Comparison of ENCODE assay signal across 13 cellular contexts in genomic region chr1:204088596-204088995, GRCh38. TPM values are rescaled to one million over a fixed set of nuclear protein-coding genes. Genes with fewer than 3 reads are reported as not detected.
A peak's percentile ranks its signal among the peaks of the same experiment; 100 is the strongest.
DNase-seq lines count a peak whose midpoint lies in the region; ATAC-seq, FAIRE-seq and TF ChIP-seq lines count a peak whose summit lies in the region.
"Had no signal": no experiment of that assay in that cellular context is flagged by ENCODE, and none has a peak within 500 bp of the region (broad histone marks: within the 10 kb centered on the region; RNA-seq: fewer than 3 reads in every experiment).

No MANE protein-coding gene starts in this region.

- H3K27me3 ChIP-seq in astrocyte (ENCODE audit: insufficient read depth, low read length) (no peaks in the 10 kb centered on the region), left lung (no peaks in the 10 kb centered on the region), sigmoid colon (no peaks in the 10 kb centered on the region)
- H3K27me3 ChIP-seq in CD4-positive, alpha-beta memory T cell (ENCODE audit: insufficient read depth, low read length), result no peaks in the 10 kb centered on the region

- no peak for TF ChIP-seq POLR2A in sigmoid colon (IDR thresholded peaks at IDR 0.05)

- no peak overlapping the region for H3K4me2 ChIP-seq in astrocyte (ENCODE audit: low read length)
- H3K4me2 ChIP-seq: SK-N-SH had no signal

- H2AFZ ChIP-seq in astrocyte (ENCODE audit: low read depth, low read length), result no peak overlapping the region

- TF ChIP-seq CTCF in C4-2B (conservative IDR thresholded peaks at IDR 0.05), result no peak
- TF ChIP-seq CTCF in astrocyte (IDR thresholded peaks at IDR 0.05; ENCODE audit: insufficient read depth, low read depth, low read length), result no peak
- no peak for TF ChIP-seq CTCF in left lung (IDR thresholded peaks at IDR 0.05)
- TF ChIP-seq CTCF in sigmoid colon (IDR thresholded peaks at IDR 0.05), result no peak

- TF ChIP-seq EP300 in sigmoid colon (IDR thresholded peaks at IDR 0.05), result no peak

- peak overlapping the region; percentile 99 for H3K27ac ChIP-seq in C4-2B
- H3K27ac ChIP-seq in astrocyte (ENCODE audit: low read depth, low read length), result no peak overlapping the region
- H3K27ac ChIP-seq in left lung, result peak overlapping the region; percentile 52 to 67
- H3K27ac ChIP-seq in sigmoid colon, result peak overlapping the region; percentile 81 to 98 (median 96)
- no peak overlapping the region for H3K27ac ChIP-seq in CD4-positive, alpha-beta memory T cell (ENCODE audit: low read depth, low read length)

- no peak for FAIRE-seq in astrocyte (lab: Jason Lieb, UNC)
- FAIRE-seq: GM18507 had no signal

- H3K27me3 Mint-ChIP-seq in astrocyte (ENCODE audit: low read depth, unreplicated experiment), result no peaks in the 10 kb centered on the region
- H3K27me3 Mint-ChIP-seq in activated T-cell treated with anti-CD3 and anti-CD28 coated beads, Interleukin-2, amount 50 U/mL, for 4 hours (ENCODE audit: low read depth), result no peaks in the 10 kb centered on the region
- peaks cover 16% of the 10 kb centered on the region for H3K27me3 Mint-ChIP-seq in stimulated activated memory B cell treated with anti-CD40 and anti-IgM and Interleukin-4, amounts not matched to agents 10 μg/mL and 1 μg/mL and 100 μg/mL, for 72 hours
- peaks cover 0 to 1% of the 10 kb centered on the region in 2 donors for H3K27me3 Mint-ChIP-seq in CD4-positive, alpha-beta memory T cell
- H3K27me3 Mint-ChIP-seq in activated naive CD8-positive, alpha-beta T cell treated with anti-CD3 and anti-CD28 coated beads, Interleukin-2, amount 50 U/mL, for 24 hours, result no peaks in the 10 kb centered on the region

- H4K20me1 ChIP-seq in astrocyte (ENCODE audit: insufficient read depth, low read length), result peaks cover 7% of the 10 kb centered on the region

- H3K27ac Mint-ChIP-seq in astrocyte (ENCODE audit: unreplicated experiment), result peak overlapping the region; percentile 6
- no peak overlapping the region for H3K27ac Mint-ChIP-seq in stimulated activated memory B cell treated with anti-CD40 and anti-IgM and Interleukin-4, amounts not matched to agents 10 μg/mL and 1 μg/mL and 100 μg/mL, for 72 hours
- peak overlapping the region in 1 of 7 donors; percentile 52 for H3K27ac Mint-ChIP-seq in CD4-positive, alpha-beta memory T cell
- no peak overlapping the region for H3K27ac Mint-ChIP-seq in activated naive CD8-positive, alpha-beta T cell treated with anti-CD3 and anti-CD28 coated beads, Interleukin-2, amount 50 U/mL, for 24 hours
- H3K27ac Mint-ChIP-seq: stimulated activated naive B cell treated with anti-CD40 and anti-IgM and Interleukin-4, amounts not matched to agents 10 μg/mL and 1 μg/mL and 100 μg/mL, for 72 hours had no signal

- POLR2A ChIA-PET in CD4-positive, alpha-beta memory T cell (lab: Charles Lee; ENCODE audit: partially characterized antibody), result no interaction called here

- H3K9ac ChIP-seq in astrocyte (ENCODE audit: low read length), result no peak overlapping the region
- H3K9ac ChIP-seq: SK-N-SH had no signal

- peaks cover 1% of the 10 kb centered on the region for H3K4me1 Mint-ChIP-seq in astrocyte (ENCODE audit: low read depth, unreplicated experiment)
- no peaks in the 10 kb centered on the region for H3K4me1 Mint-ChIP-seq in activated T-cell treated with anti-CD3 and anti-CD28 coated beads, Interleukin-2, amount 50 U/mL, for 4 hours (ENCODE audit: low read depth)
- no peaks in the 10 kb centered on the region for H3K4me1 Mint-ChIP-seq in stimulated activated memory B cell treated with anti-CD40 and anti-IgM and Interleukin-4, amounts not matched to agents 10 μg/mL and 1 μg/mL and 100 μg/mL, for 72 hours
- H3K4me1 Mint-ChIP-seq in CD4-positive, alpha-beta memory T cell, result peaks cover 0 to 28% (median 10%) of the 10 kb centered on the region in 4 donors
- peaks cover 5% of the 10 kb centered on the region for H3K4me1 Mint-ChIP-seq in activated naive CD8-positive, alpha-beta T cell treated with anti-CD3 and anti-CD28 coated beads, Interleukin-2, amount 50 U/mL, for 24 hours
- H3K4me1 Mint-ChIP-seq: stimulated activated naive B cell treated with anti-CD40 and anti-IgM and Interleukin-4, amounts not matched to agents 10 μg/mL and 1 μg/mL and 100 μg/mL, for 72 hours had no signal

- H3K4me3 Mint-ChIP-seq in astrocyte (ENCODE audit: unreplicated experiment), result no peak overlapping the region
- no peak overlapping the region for H3K4me3 Mint-ChIP-seq in activated T-cell treated with anti-CD3 and anti-CD28 coated beads, Interleukin-2, amount 50 U/mL, for 4 hours
- H3K4me3 Mint-ChIP-seq in stimulated activated memory B cell treated with anti-CD40 and anti-IgM and Interleukin-4, amounts not matched to agents 10 μg/mL and 1 μg/mL and 100 μg/mL, for 72 hours, result no peak overlapping the region
- H3K4me3 Mint-ChIP-seq in CD4-positive, alpha-beta memory T cell, result no peak overlapping the region
- H3K4me3 Mint-ChIP-seq in activated naive CD8-positive, alpha-beta T cell treated with anti-CD3 and anti-CD28 coated beads, Interleukin-2, amount 50 U/mL, for 24 hours, result no peak overlapping the region
- H3K4me3 Mint-ChIP-seq: stimulated activated naive B cell treated with anti-CD40 and anti-IgM and Interleukin-4, amounts not matched to agents 10 μg/mL and 1 μg/mL and 100 μg/mL, for 72 hours had no signal

- H3K36me3 ChIP-seq in astrocyte (ENCODE audit: insufficient read depth, low read length) (no peaks in the 10 kb centered on the region), left lung (no peaks in the 10 kb centered on the region), sigmoid colon (no peaks in the 10 kb centered on the region)
- H3K36me3 ChIP-seq in CD4-positive, alpha-beta memory T cell (ENCODE audit: insufficient read depth, low read length), result no peaks in the 10 kb centered on the region

- H3K79me2 ChIP-seq in astrocyte (ENCODE audit: insufficient read depth, low read length), result no peaks in the 10 kb centered on the region

- H3K9me3 ChIP-seq in astrocyte (ENCODE audit: insufficient read depth, low read depth, low read length) (no peaks in the 10 kb centered on the region), left lung (no peaks in the 10 kb centered on the region), sigmoid colon (no peaks in the 10 kb centered on the region)
- H3K9me3 ChIP-seq in CD4-positive, alpha-beta memory T cell (ENCODE audit: control insufficient read depth in 1 of 2, low read length in 2 of 2), result no peaks in the 10 kb centered on the region
- H3K9me3 ChIP-seq: SK-N-SH had no signal

- CTCF ChIA-PET in CD4-positive, alpha-beta memory T cell (lab: Charles Lee; ENCODE audit: partially characterized antibody), result interaction anchor here (0.6 kb wide), 1 partner anchor 41 kb away, joined by 3 read pairs; no protein-coding TSS in a partner anchor

- H3K36me3 Mint-ChIP-seq in astrocyte (ENCODE audit: low read depth, unreplicated experiment), result peaks cover 4% of the 10 kb centered on the region
- H3K36me3 Mint-ChIP-seq in activated T-cell treated with anti-CD3 and anti-CD28 coated beads, Interleukin-2, amount 50 U/mL, for 4 hours (ENCODE audit: insufficient read depth), result no peaks in the 10 kb centered on the region
- no peaks in the 10 kb centered on the region for H3K36me3 Mint-ChIP-seq in stimulated activated memory B cell treated with anti-CD40 and anti-IgM and Interleukin-4, amounts not matched to agents 10 μg/mL and 1 μg/mL and 100 μg/mL, for 72 hours
- H3K36me3 Mint-ChIP-seq in CD4-positive, alpha-beta memory T cell, result no peaks in the 10 kb centered on the region
- H3K36me3 Mint-ChIP-seq in activated naive CD8-positive, alpha-beta T cell treated with anti-CD3 and anti-CD28 coated beads, Interleukin-2, amount 50 U/mL, for 24 hours (ENCODE audit: low read depth), result no peaks in the 10 kb centered on the region
- H3K36me3 Mint-ChIP-seq: stimulated activated naive B cell treated with anti-CD40 and anti-IgM and Interleukin-4, amounts not matched to agents 10 μg/mL and 1 μg/mL and 100 μg/mL, for 72 hours had no signal

- no peak for DNase-seq in astrocyte (ENCODE audit: low read depth)
- DNase-seq in left lung, result peak in 1 of 2 donors; percentile 35
- no peak for DNase-seq in sigmoid colon
- no peak for DNase-seq in activated T-cell treated with anti-CD3 and anti-CD28 coated beads, Interleukin-2, amount 50 U/mL, for 4 hours
- DNase-seq in CD4-positive, alpha-beta memory T cell, result no peak
- DNase-seq in activated naive CD8-positive, alpha-beta T cell treated with anti-CD3 and anti-CD28 coated beads, Interleukin-2, amount 50 U/mL, for 24 hours, result no peak
- DNase-seq: activated CD4-positive, CD25-positive, alpha-beta regulatory T cell treated with anti-CD3 and anti-CD28 coated beads, Interleukin-2, amount 50 U/mL, for 72 hours; NCI-H748 treated with DMSO at 0.1 percent for 48 hours; SK-N-SH; stimulated activated naive B cell treated with anti-CD40 and anti-IgM and Interleukin-4, amounts not matched to agents 10 μg/mL and 1 μg/mL and 100 μg/mL, for 72 hours had no signal

- ATAC-seq in left lung, result no peak
- ATAC-seq in activated T-cell treated with anti-CD3 and anti-CD28 coated beads, Interleukin-2, amount 50 U/mL, for 4 hours, result no peak
- no peak for ATAC-seq in stimulated activated memory B cell treated with anti-CD40 and anti-IgM and Interleukin-4, amounts not matched to agents 10 μg/mL and 1 μg/mL and 100 μg/mL, for 72 hours
- no peak for ATAC-seq in activated naive CD8-positive, alpha-beta T cell treated with anti-CD3 and anti-CD28 coated beads, Interleukin-2, amount 50 U/mL, for 24 hours
- ATAC-seq: stimulated activated naive B cell treated with anti-CD40 and anti-IgM and Interleukin-4, amounts not matched to agents 10 μg/mL and 1 μg/mL and 100 μg/mL, for 72 hours had no signal

- 64 to 74% methylated on average over 8 of the region's 8 CpGs for WGBS in sigmoid colon, 2 donors

- H3K4me1 ChIP-seq in astrocyte (ENCODE audit: insufficient read depth, low read length) (no peaks in the 10 kb centered on the region), left lung (peaks cover 29 to 84% of the 10 kb centered on the region in 2 donors), sigmoid colon (peaks cover 0 to 98% (median 94%) of the 10 kb centered on the region in 4 donors)
- no peaks in the 10 kb centered on the region for H3K4me1 ChIP-seq in CD4-positive, alpha-beta memory T cell (ENCODE audit: insufficient read depth, low read length)

- intact Hi-C loops in left lung (cut with DNase I) (no loop called here), sigmoid colon (cut with DNase I) (loop anchor here (2.0 to 10.0 kb wide), 2 partner anchors 14 to 294 kb away; partner anchors contain the start of genes ZBED6 and ZC3H11A)
- intact Hi-C loops in CD4-positive, alpha-beta memory T cell (cut with micrococcal nuclease), result no loop called here

- no peaks in the 10 kb centered on the region for H3K9me3 Mint-ChIP-seq in astrocyte (ENCODE audit: unreplicated experiment)
- no peaks in the 10 kb centered on the region for H3K9me3 Mint-ChIP-seq in activated T-cell treated with anti-CD3 and anti-CD28 coated beads, Interleukin-2, amount 50 U/mL, for 4 hours
- no peaks in the 10 kb centered on the region for H3K9me3 Mint-ChIP-seq in stimulated activated memory B cell treated with anti-CD40 and anti-IgM and Interleukin-4, amounts not matched to agents 10 μg/mL and 1 μg/mL and 100 μg/mL, for 72 hours
- no peaks in the 10 kb centered on the region for H3K9me3 Mint-ChIP-seq in CD4-positive, alpha-beta memory T cell
- H3K9me3 Mint-ChIP-seq in activated naive CD8-positive, alpha-beta T cell treated with anti-CD3 and anti-CD28 coated beads, Interleukin-2, amount 50 U/mL, for 24 hours, result no peaks in the 10 kb centered on the region
- H3K9me3 Mint-ChIP-seq: stimulated activated naive B cell treated with anti-CD40 and anti-IgM and Interleukin-4, amounts not matched to agents 10 μg/mL and 1 μg/mL and 100 μg/mL, for 72 hours had no signal

- H3K4me3 ChIP-seq in astrocyte (ENCODE audit: insufficient read depth, low read depth, low read length) (no peak overlapping the region), left lung (no peak overlapping the region), sigmoid colon (peak overlapping the region; percentile 8 to 36 (median 30))
- H3K4me3 ChIP-seq in CD4-positive, alpha-beta memory T cell (ENCODE audit: low read length in 2 of 2), result no peak overlapping the region

RNA-seq across cellular contexts. Expression of gene SOX13, which starts 15.7 kb away (rescaled TPM):
- total RNA-seq in astrocyte (9.2 and 12.4 TPM in 2 replicates), left lung (10 to 100 TPM; 41.7 to 45.0 TPM), sigmoid colon (10 to 100 TPM; 28.5 to 58.4 (median 30.0) TPM)
- polyA plus RNA-seq in sigmoid colon, result 10 to 100 TPM in 1 of 3 donors, 1 to 10 TPM in 2; 9.6 to 15.5 (median 9.7) TPM
- 1 to 10 TPM in 2 of 3 donors, under 1 TPM in 1; 0.33 to 1.4 (median 1.0) TPM for total RNA-seq in activated T-cell treated with anti-CD3 and anti-CD28 coated beads, Interleukin-2, amount 50 U/mL, for 4 hours
- total RNA-seq in CD4-positive, alpha-beta memory T cell, result 10 to 100 TPM in 1 of 2 experiments, 1 to 10 TPM in 1; 9.1 to 12.0 TPM
- 1 to 10 TPM in 1 of 2 donors, under 1 TPM in 1; 0.94 to 2.8 TPM for polyA plus RNA-seq in CD4-positive, alpha-beta memory T cell

Comparison
In these comparisons a context has a peak if more than half of its experiments do, and no peak if none do; other contexts are left out.
1. H3K27ac ChIP-seq: peak in C4-2B (single experiment), left lung (2 of 2) and sigmoid colon (4 of 4); none in astrocyte (single experiment) and CD4-positive, alpha-beta memory T cell (single experiment).
2. H3K4me3 ChIP-seq: peak in sigmoid colon (4 of 4); none in astrocyte (single experiment), left lung (0 of 2) and CD4-positive, alpha-beta memory T cell (0 of 2).